ENCODE assay signal across 1 cellular context in genomic region chr1:241641748-241642592, GRCh38.
A peak's percentile ranks its signal among the peaks of the same experiment; 100 is the strongest.
TF ChIP-seq lines count a peak whose summit lies in the region.

No MANE protein-coding gene starts in this region.

TF ChIP-seq in HepG2, 621 proteins besides CTCF, POLR2A, EP300 and RAD21 (continued from another document and continues in another):
- TF ChIP-seq FOXP4 (CRISPR knock-in tag; IDR thresholded peaks at IDR 0.05) (peak; percentile 25; the same call in 1 of the 2 replicates), JUNB (CRISPR knock-in tag; IDR thresholded peaks at IDR 0.05; ENCODE audit: borderline replicate concordance) (peak; percentile 76; the same call in 1 of the 2 replicates), BORCS8-MEF2B (CRISPR knock-in tag; IDR thresholded peaks at IDR 0.05) (no peak), ZNF101 (CRISPR knock-in tag; IDR thresholded peaks at IDR 0.05; ENCODE audit: borderline replicate concordance, low read depth) (no peak), MAZ (IDR thresholded peaks at IDR 0.05; ENCODE audit: borderline replicate concordance, low read depth, low read length) (no peak), MAZ (CRISPR knock-in tag; IDR thresholded peaks at IDR 0.05; ENCODE audit: low read depth) (0 out of 2 replicates have a peak, but pooled peaks have one; percentile 38), MIER3 (CRISPR knock-in tag; IDR thresholded peaks at IDR 0.05; ENCODE audit: borderline replicate concordance) (no peak), ZNF34 (CRISPR knock-in tag; IDR thresholded peaks at IDR 0.05; ENCODE audit: borderline replicate concordance) (no peak), FOXP1 (IDR thresholded peaks at IDR 0.05) (no peak), FOXP1 (CRISPR knock-in tag; IDR thresholded peaks at IDR 0.05) (no peak), ARID3A (IDR thresholded peaks at IDR 0.05; ENCODE audit: low read depth, low read length) (peak; percentile 74), ARID5B (CRISPR knock-in tag; IDR thresholded peaks at IDR 0.05) (0 out of 2 replicates have a peak, but pooled peaks have one; percentile 25), NCOA1 (CRISPR knock-in tag; IDR thresholded peaks at IDR 0.05) (no peak), ZKSCAN1 (IDR thresholded peaks at IDR 0.05; ENCODE audit: low read length) (no peak), TP53 (CRISPR knock-in tag; conservative IDR thresholded peaks at IDR 0.05) (no peak), USF2 (IDR thresholded peaks at IDR 0.05; ENCODE audit: low read depth, low read length) (no peak), USF2 (CRISPR knock-in tag; IDR thresholded peaks at IDR 0.05; ENCODE audit: borderline replicate concordance) (no peak; the same call in 1 of the 2 replicates), NFAT5 (CRISPR knock-in tag; IDR thresholded peaks at IDR 0.05) (no peak), SMARCE1 (IDR thresholded peaks at IDR 0.05; ENCODE audit: borderline replicate concordance) (no peak), SP1 (IDR thresholded peaks at IDR 0.05) (no peak), SP1 (CRISPR knock-in tag; IDR thresholded peaks at IDR 0.05) (no peak), SRF (IDR thresholded peaks at IDR 0.05; ENCODE audit: low read depth, low read length) (peak; percentile 93), TBX2 (CRISPR knock-in tag; IDR thresholded peaks at IDR 0.05; ENCODE audit: borderline replicate concordance) (peak; percentile 51; the same call in 1 of the 2 replicates), CEBPG (CRISPR knock-in tag; IDR thresholded peaks at IDR 0.05) (peak; percentile 57), ZBTB25 (CRISPR knock-in tag; IDR thresholded peaks at IDR 0.05) (no peak), SIX1 (CRISPR knock-in tag; IDR thresholded peaks at IDR 0.05; ENCODE audit: borderline replicate concordance) (no peak), TEAD3 (CRISPR knock-in tag; optimal IDR thresholded peaks at IDR 0.05; ENCODE audit: borderline replicate concordance) (peak; percentile 75), NR2F1 (CRISPR knock-in tag; IDR thresholded peaks at IDR 0.05) (peak; percentile 20 to 59; a peak in 2 of 4 replicates), NFYB (CRISPR knock-in tag; IDR thresholded peaks at IDR 0.05) (no peak), GTF2F1 (IDR thresholded peaks at IDR 0.05; ENCODE audit: low read length) (no peak), HNRNPL (IDR thresholded peaks at IDR 0.05; ENCODE audit: low read depth, low read length) (no peak), SAP130 (CRISPR knock-in tag; IDR thresholded peaks at IDR 0.05; ENCODE audit: low read depth) (peak; percentile 53), ZNF746 (CRISPR knock-in tag; IDR thresholded peaks at IDR 0.05) (no peak), RNF219 (CRISPR knock-in tag; IDR thresholded peaks at IDR 0.05) (no peak), SNAPC4 (CRISPR knock-in tag; IDR thresholded peaks at IDR 0.05) (no peak)
